In genomic region chr3:185931777-185932176, GRCh38 we compare ENCODE assay signal across 10 cellular contexts. TPM values are rescaled to one million over a fixed set of nuclear protein-coding genes. Genes with fewer than 3 reads are reported as not detected.
DNase-seq lines count a peak whose midpoint lies in the region; FAIRE-seq and TF ChIP-seq lines count a peak whose summit lies in the region.
"Had no signal": no experiment of that assay in that cellular context is flagged by ENCODE, and none has a peak within 500 bp of the region (broad histone marks: within the 10 kb centered on the region; RNA-seq: fewer than 3 reads in every experiment).

No MANE protein-coding gene starts in this region.

- H4K91ac ChIP-seq in H1 (replicated peaks; ENCODE audit: insufficient read length, low read length), result no peak overlapping the region

- no peak for TF ChIP-seq EP300 in H1 (IDR thresholded peaks at IDR 0.05; ENCODE audit: borderline replicate concordance in 1 of 2, low read depth in 2 of 2, low read length in 2 of 2)

- CTCF ChIA-PET in H1 (lab: Charles Lee; ENCODE audit: partially characterized antibody), result interaction anchor here (0.6 to 2.7 kb wide), 7 partner anchors 12 to 1401 kb away, joined by 3 to 9 read pairs (median 3); no protein-coding TSS in a partner anchor

- no peak overlapping the region for H3K14ac ChIP-seq in H1 (ENCODE audit: insufficient read length)

- no peak overlapping the region for H3K56ac ChIP-seq in H1 (replicated peaks; ENCODE audit: insufficient read length, low read depth, low read length)

- H3K4ac ChIP-seq in H1 (replicated peaks; ENCODE audit: insufficient read length, low read depth, low read length), result no peak overlapping the region

- no peaks in the 10 kb centered on the region; the same call in 1 of the 2 replicates for H3K79me1 ChIP-seq in H1 (ENCODE audit: low read depth, low read length)

- no peak overlapping the region for H2BK20ac ChIP-seq in H1 (ENCODE audit: low read length)

- no peak for TF ChIP-seq POLR2A in H1 (IDR thresholded peaks at IDR 0.05; ENCODE audit: control extremely low read depth in 1 of 2, low read depth in 2 of 2, low read length in 2 of 2)

- no peak overlapping the region for H2BK120ac ChIP-seq in H1 (replicated peaks; ENCODE audit: low read depth, low read length)

- H3K9ac ChIP-seq in OCI-LY3 (ENCODE audit: low read length) (peak overlapping the region; percentile 100), H1 (replicated peaks in 1 of 4; ENCODE audit: extremely low read depth in 1 of 4, low read depth in 3 of 4, low read length in 3 of 4) (no peak overlapping the region), parathyroid adenoma (no peak overlapping the region)

- peak overlapping the region; percentile 97 for H3K4me3 ChIP-seq in OCI-LY3 (ENCODE audit: low read length)
- peak overlapping the region in 2 of 4 experiments; percentile 83 to 92; a peak in 3 of 8 replicates for H3K4me3 ChIP-seq in H1 (ENCODE audit: extremely low read depth in 1 of 4, insufficient read depth in 2 of 4, low read depth in 3 of 4, low read length in 4 of 4)
- H3K4me3 ChIP-seq in parathyroid adenoma (ENCODE audit: low read depth, low read length), result no peak overlapping the region

- H3K4me1 ChIP-seq in OCI-LY3 (ENCODE audit: low read length), result peaks cover 73% of the 10 kb centered on the region
- H3K4me1 ChIP-seq in H1 (replicated peaks in 1 of 4; ENCODE audit: control insufficient read depth in 3 of 4, insufficient read depth in 4 of 4, low read length in 3 of 4), result peaks cover 0 to 18% (median 11%) of the 10 kb centered on the region in 4 experiments; a peak in 5 of 7 replicates
- peaks cover 50% of the 10 kb centered on the region for H3K4me1 ChIP-seq in parathyroid adenoma

- 86 to 100% methylated on average over 2 to 3 of the region's 3 CpGs for WGBS in H1 (ENCODE audit: extremely low coverage in 1 of 2, insufficient coverage in 1 of 2, insufficient read length in 1 of 2, insufficient replicate concordance in 2 of 2, low coverage in 1 of 2, low lambda C conversion rate in 2 of 2, missing lambda C conversion rate in 1 of 2), 2 experiments

- TF ChIP-seq RAD21 in H1 (IDR thresholded peaks at IDR 0.05 in 1 of 2, conservative IDR thresholded peaks at IDR 0.05 in 1 of 2; ENCODE audit: low read depth in 2 of 2, low read length in 2 of 2), result no peak

- H3K27ac ChIP-seq in OCI-LY3 (ENCODE audit: low read length), result no peak overlapping the region
- H3K27ac ChIP-seq in H1 (ENCODE audit: low read depth, low read length), result no peak overlapping the region
- no peak overlapping the region for H3K27ac ChIP-seq in parathyroid adenoma

- H3K4me2 ChIP-seq in OCI-LY3 (ENCODE audit: low read length) (peak overlapping the region; percentile 92), H1 (ENCODE audit: insufficient read depth in 1 of 2, low read depth in 2 of 2, low read length in 2 of 2) (peak overlapping the region; percentile 59 to 87; a peak in 3 of 4 replicates), parathyroid adenoma (ENCODE audit: low read length) (peak overlapping the region; percentile 97)

- H4K20me1 ChIP-seq in OCI-LY3 (ENCODE audit: insufficient read depth, low read length), result peaks cover 100% of the 10 kb centered on the region
- H4K20me1 ChIP-seq in H1 (replicated peaks in 1 of 2; ENCODE audit: control insufficient read depth in 1 of 2, insufficient read depth in 2 of 2, low read length in 2 of 2), result peaks cover 57 to 78% of the 10 kb centered on the region in 2 experiments

- no peak overlapping the region for H4K8ac ChIP-seq in H1 (ENCODE audit: extremely low read depth, insufficient read depth, low read length)

- no peaks in the 10 kb centered on the region for H3K27me3 ChIP-seq in OCI-LY3 (ENCODE audit: low read depth, low read length)
- H3K27me3 ChIP-seq in H1 (replicated peaks in 1 of 4; ENCODE audit: control insufficient read depth in 3 of 4, extremely low read depth in 1 of 4, insufficient read depth in 3 of 4, low read length in 3 of 4), result no peaks in the 10 kb centered on the region
- no peaks in the 10 kb centered on the region for H3K27me3 ChIP-seq in parathyroid adenoma (ENCODE audit: control insufficient read depth, insufficient read depth, low read length)

- H2BK5ac ChIP-seq in H1 (ENCODE audit: low read depth, low read length), result no peak overlapping the region

- TF ChIP-seq CTCF in OCI-LY3 (IDR thresholded peaks at IDR 0.05; ENCODE audit: low read depth, low read length) (no peak), H1 (IDR thresholded peaks at IDR 0.05; ENCODE audit: control extremely low read depth in 1 of 3, insufficient read depth in 1 of 3, low read depth in 1 of 3, low read length in 3 of 3) (no peak), parathyroid adenoma (IDR thresholded peaks at IDR 0.05) (no peak)

- H2BK15ac ChIP-seq in H1 (ENCODE audit: low read length), result no peak overlapping the region

- no peak for DNase-seq in H1 (ENCODE audit: low read depth in 1 of 2, low spot score in 2 of 2)
- no peak for DNase-seq in A172 (ENCODE audit: low spot score)
- no peak for DNase-seq in NCI-H2227 treated with DMSO at 0.1 percent for 48 hours (lab: John Stamatoyannopoulos, UW)
- no peak for DNase-seq in stimulated activated CD4-positive, alpha-beta T cell treated with anti-CD3 and anti-CD28 coated beads, Interleukin-4, amount 100 ng/mL, for 24 hours
- DNase-seq in T1000 (lab: John Stamatoyannopoulos, UW), result no peak
- DNase-seq: NCI-H69; stimulated activated CD4-positive, alpha-beta T cell treated with anti-CD3 and anti-CD28 coated beads, Interleukin-4, amount 100 ng/mL, for 1 hour had no signal

- peaks cover 12% of the 10 kb centered on the region; the same call in 1 of the 2 replicates for H3K23me2 ChIP-seq in H1 (ENCODE audit: low read depth, low read length)

- H2BK12ac ChIP-seq in H1 (ENCODE audit: low read depth, low read length), result no peak overlapping the region

- FAIRE-seq in G401.6 (lab: Jason Lieb, UNC) (peak; percentile 42), H1 (lab: Jason Lieb, UNC) (no peak)

- H3K18ac ChIP-seq in H1 (ENCODE audit: extremely low read depth, low read length), result no peak overlapping the region

- H2AFZ ChIP-seq in OCI-LY3 (ENCODE audit: low read depth, low read length) (no peak overlapping the region), H1 (ENCODE audit: low read length) (no peak overlapping the region), parathyroid adenoma (no peak overlapping the region)

- no peak overlapping the region for H2AK5ac ChIP-seq in H1 (ENCODE audit: low read depth, low read length)

- peaks cover 64% of the 10 kb centered on the region for H3K36me3 ChIP-seq in OCI-LY3 (replicated peaks; ENCODE audit: low read depth, low read length)
- peaks cover 0 to 43% (median 13%) of the 10 kb centered on the region in 4 experiments; a peak in 5 of 8 replicates for H3K36me3 ChIP-seq in H1 (ENCODE audit: control insufficient read depth in 2 of 4, insufficient read depth in 4 of 4, low read length in 3 of 4)
- H3K36me3 ChIP-seq in parathyroid adenoma (ENCODE audit: control insufficient read depth, insufficient read depth, low read length), result no peaks in the 10 kb centered on the region

- H3K9me3 ChIP-seq in OCI-LY3 (ENCODE audit: insufficient read depth, low read length) (no peaks in the 10 kb centered on the region), H1 (ENCODE audit: insufficient read depth in 2 of 2, low read depth in 1 of 2, low read length in 1 of 2) (no peaks in the 10 kb centered on the region), parathyroid adenoma (ENCODE audit: control insufficient read depth, low read length) (no peaks in the 10 kb centered on the region)

- peaks cover 100% of the 10 kb centered on the region for H3K79me2 ChIP-seq in OCI-LY3 (ENCODE audit: low read length)
- H3K79me2 ChIP-seq in H1 (ENCODE audit: control insufficient read depth in 1 of 2, insufficient read depth in 2 of 2, low read length in 2 of 2), result peaks cover 97 to 100% of the 10 kb centered on the region in 2 experiments
- peaks cover 72% of the 10 kb centered on the region for H3K79me2 ChIP-seq in parathyroid adenoma

- H3K23ac ChIP-seq in H1 (ENCODE audit: insufficient read length), result no peak overlapping the region

- no peak overlapping the region for H4K5ac ChIP-seq in H1 (ENCODE audit: insufficient read length, low read depth, low read length)

- POLR2A ChIA-PET in H1 (lab: Charles Lee; ENCODE audit: partially characterized antibody), result interaction anchor here (0.7 to 13.8 kb wide), 9 partner anchors 10 to 349 kb away, joined by 3 to 176 read pairs (median 3); no protein-coding TSS in a partner anchor

TF ChIP-seq in H1, 55 proteins besides CTCF, POLR2A, EP300 and RAD21 (continues in another document):
- no peak for TF ChIP-seq CEBPB (IDR thresholded peaks at IDR 0.05; ENCODE audit: low read depth, low read length)
- no peak for TF ChIP-seq TEAD4 (IDR thresholded peaks at IDR 0.05; ENCODE audit: low read depth, low read length)
- TF ChIP-seq NANOG (IDR thresholded peaks at IDR 0.05; ENCODE audit: insufficient read depth, low read depth, low read length, poor library complexity, severe bottlenecking), result no peak
- no peak for TF ChIP-seq CHD1 (IDR thresholded peaks at IDR 0.05; ENCODE audit: low read depth, low read length)
- no peak for TF ChIP-seq ASH2L (IDR thresholded peaks at IDR 0.05; ENCODE audit: low read length)
- TF ChIP-seq, protein P1, sequence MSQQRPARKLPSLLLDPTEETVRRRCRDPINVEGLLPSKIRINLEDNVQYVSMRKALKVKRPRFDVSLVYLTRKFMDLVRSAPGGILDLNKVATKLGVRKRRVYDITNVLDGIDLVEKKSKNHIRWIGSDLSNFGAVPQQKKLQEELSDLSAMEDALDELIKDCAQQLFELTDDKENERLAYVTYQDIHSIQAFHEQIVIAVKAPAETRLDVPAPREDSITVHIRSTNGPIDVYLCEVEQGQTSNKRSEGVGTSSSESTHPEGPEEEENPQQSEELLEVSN (IDR thresholded peaks at IDR 0.05), result no peak
- no peak for TF ChIP-seq KDM4A (IDR thresholded peaks at IDR 0.05; ENCODE audit: low read depth, low read length, severe bottlenecking)
- TF ChIP-seq SIX5 (IDR thresholded peaks at IDR 0.05; ENCODE audit: low read depth, low read length), result no peak
- TF ChIP-seq TAF7 (optimal IDR thresholded peaks at IDR 0.05; ENCODE audit: borderline replicate concordance, low read depth, low read length), result no peak
- no peak for TF ChIP-seq GABPA (IDR thresholded peaks at IDR 0.05; ENCODE audit: borderline replicate concordance, insufficient read depth, low read length)
- no peak for TF ChIP-seq TCF12 (IDR thresholded peaks at IDR 0.05; ENCODE audit: low read depth, low read length)

RNA-seq across cellular contexts. Expression of gene TRA2B, which starts 6.0 kb away (rescaled TPM):
- total RNA-seq in H1 (2021; fragmentation: NEBNext Ultra II Directional; extraction: Animal tissue kit (Norgen Biotek cat#: 25700)), result 267 and 274 TPM in 2 replicates
- 206 and 251 TPM in 2 replicates for polyA plus RNA-seq in H1 (2011; rRNA removed)
- 276 TPM for polyA plus RNA-seq in H1 (2011; cell fraction: cytosol; rRNA removed)
- polyA plus RNA-seq in H1 (2011; cell fraction: nucleus; rRNA removed), result 182 TPM
- 251 to 314 TPM (median 271 TPM) in 4 replicates for polyA plus RNA-seq in H1 (2012, experiment 1 of 2)
- 66.5 TPM for polyA plus RNA-seq in H1 (2012, experiment 2 of 2)
- 261 TPM for polyA plus RNA-seq in H1 (2013, experiment 1 of 2)
- 258 TPM for polyA plus RNA-seq in H1 (2013, experiment 2 of 2)
- polyA minus RNA-seq in H1 (2011; rRNA and poly(A)+ RNA removed), result 233 and 288 TPM in 2 replicates
- polyA minus RNA-seq in H1 (2011; cell fraction: cytosol; rRNA and poly(A)+ RNA removed), result 376 TPM
- 505 TPM for polyA minus RNA-seq in H1 (2011; cell fraction: nucleus; rRNA and poly(A)+ RNA removed)
- total RNA-seq in A172 (2014; rRNA removed; shearing (Covaris generic)), result 290 and 367 TPM in 2 replicates
